ENCODE assay signal across 11 cellular contexts in the genomic region with DNA sequence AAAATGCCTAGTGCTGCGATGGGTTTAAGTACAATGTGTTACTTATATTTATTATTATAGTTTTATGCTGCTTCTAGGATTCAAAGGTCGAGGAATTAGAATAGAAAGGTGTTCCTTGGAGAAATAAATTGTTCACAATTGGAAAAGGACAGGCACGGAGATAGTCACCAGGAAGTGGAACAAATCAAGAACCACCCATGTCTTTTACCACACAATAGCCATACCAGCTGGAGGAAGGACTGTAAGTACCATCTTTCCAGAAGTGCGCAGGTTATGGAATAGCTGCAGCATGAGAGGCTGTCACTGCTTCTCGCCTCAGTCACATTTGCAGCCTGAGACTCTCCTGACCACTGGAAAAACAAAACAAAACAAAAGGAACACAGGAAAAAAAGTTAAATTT. TPM values are rescaled to one million over a fixed set of nuclear protein-coding genes. Genes with fewer than 3 reads are reported as not detected.
DNase-seq lines count a peak whose midpoint lies in the region; ATAC-seq and TF ChIP-seq lines count a peak whose summit lies in the region.
"Had no signal": no experiment of that assay in that cellular context is flagged by ENCODE, and none has a peak within 500 bp of the region (broad histone marks: within the 10 kb centered on the region; RNA-seq: fewer than 3 reads in every experiment).

No MANE protein-coding gene starts in this region.

- intact Hi-C loops in IMR-90 (cut with micrococcal nuclease): loop anchor here (2.0 to 5.0 kb wide), 2 partner anchors 88 to 120 kb away; no protein-coding TSS in a partner anchor

- no peaks in the 10 kb centered on the region for H3K9me2 ChIP-seq in GM23248 (ENCODE audit: insufficient read depth)

- H4K91ac ChIP-seq in IMR-90 (ENCODE audit: insufficient read depth, low read depth, low read length): no peak overlapping the region; the same call in 1 of the 2 replicates

- H3K36me3 ChIP-seq in GM23248 (ENCODE audit: low read depth) (no peaks in the 10 kb centered on the region), IMR-90 (ENCODE audit: control insufficient read depth, insufficient read depth, low read length) (no peaks in the 10 kb centered on the region), brain microvascular endothelial cell (replicated peaks) (no peaks in the 10 kb centered on the region)

- no peak overlapping the region for H3K56ac ChIP-seq in IMR-90 (ENCODE audit: extremely low read depth, insufficient read depth, low read length)

- H3K14ac ChIP-seq in IMR-90 (replicated peaks; ENCODE audit: low read depth, low read length): no peak overlapping the region

- H3K23ac ChIP-seq in IMR-90 (ENCODE audit: low read depth, low read length): no peak overlapping the region

- dilution Hi-C loops in IMR-90 (cut with HindIII; ENCODE audit: low sequenced_read_pairs, unreplicated experiment): no loop called here

- no peaks in the 10 kb centered on the region for H3K79me1 ChIP-seq in IMR-90 (ENCODE audit: low read depth in 1 of 2, low read length in 2 of 2)

- peak overlapping the region; percentile 88; the same call in 1 of the 2 replicates for H2AK5ac ChIP-seq in IMR-90 (ENCODE audit: low read depth, low read length)

- H3F3A ChIP-seq in GM23248 (ENCODE audit: insufficient read depth): peaks cover 14% of the 10 kb centered on the region

- in situ Hi-C loops in GM23248 (cut with MboI) (no loop called here), IMR-90 (cut with MboI; ENCODE audit: low sequenced_read_pairs) (no loop called here), brain microvascular endothelial cell (cut with HindIII; ENCODE audit: low pct_ligation_motif_present, low sequenced_read_pairs) (no loop called here), KBM-7 (cut with MboI; ENCODE audit: low pct_unique_long_range_greater_than_20kb, low sequenced_read_pairs) (no loop called here)

- no peaks in the 10 kb centered on the region for H4K20me1 ChIP-seq in GM23248 (ENCODE audit: insufficient read depth)
- H4K20me1 ChIP-seq in IMR-90 (ENCODE audit: insufficient read depth, low read length): 0 out of 2 replicates have a peak, but pooled peaks cover 3% of the 10 kb centered on the region

- WGBS in GM23248 (ENCODE audit: low coverage in 1 of 2, low lambda C conversion rate in 2 of 2, missing lambda C conversion rate in 2 of 2), 2 experiments: 80 to 82% methylated on average over 5 of the region's 5 CpGs
- no CpG with 5 or more reads among the region's 5 CpGs for WGBS in IMR-90 (ENCODE audit: extremely low coverage in 2 of 2, insufficient read length in 1 of 2), 2 experiments

- no peak for TF ChIP-seq RAD21 in IMR-90 (IDR thresholded peaks at IDR 0.05; ENCODE audit: low read length)

- H2BK20ac ChIP-seq in IMR-90 (ENCODE audit: low read depth, low read length): no peak overlapping the region

- 0 out of 2 replicates have a peak overlapping the region, but pooled peaks have one; percentile 39 for H2BK120ac ChIP-seq in IMR-90 (ENCODE audit: low read depth, low read length)

- 0 out of 2 replicates have a peak overlapping the region, but pooled peaks have one; percentile 19 for H3K9ac ChIP-seq in GM23248
- no peak overlapping the region for H3K9ac ChIP-seq in IMR-90 (ENCODE audit: low read depth, low read length)

- no peak overlapping the region for H3K27ac ChIP-seq in GM23248
- H3K27ac ChIP-seq in IMR-90 (ENCODE audit: insufficient read depth, low read length): no peak overlapping the region
- H3K27ac ChIP-seq in brain microvascular endothelial cell: peak overlapping the region; percentile 36

- peak overlapping the region; percentile 19 for H4K5ac ChIP-seq in IMR-90 (ENCODE audit: low read depth, low read length)

- ATAC-seq in IMR-90 (ENCODE audit: low read depth) (no peak), GM18873 (IDR thresholded peaks at IDR 0.05; ENCODE audit: low FRiP score, unreplicated experiment) (no peak)

- POLR2A ChIA-PET in IMR-90 (lab: Charles Lee; ENCODE audit: unreplicated experiment): no interaction called here

- H3K4ac ChIP-seq in IMR-90 (ENCODE audit: low read depth, low read length): no peak overlapping the region

- H3K4me1 ChIP-seq in GM23248 (ENCODE audit: insufficient read depth): peaks cover 21% of the 10 kb centered on the region
- H3K4me1 ChIP-seq in IMR-90 (ENCODE audit: control insufficient read depth, insufficient read depth, low read length): peaks cover 9% of the 10 kb centered on the region

- no peak overlapping the region for H2AK9ac ChIP-seq in IMR-90 (replicated peaks; ENCODE audit: low read depth, low read length, poor library complexity)

- DNase-seq in GM23248 (no peak), IMR-90 (no peak), brain microvascular endothelial cell (no peak), fibroblast of villous mesenchyme (ENCODE audit: low read depth) (no peak), Ammon's horn (ENCODE audit: low spot score) (no peak), KBM-7 (no peak), amygdala (lab: John Stamatoyannopoulos, UW) (no peak)
- DNase-seq: NCI-H1417 treated with DMSO at 0.1 percent for 48 hours had no signal

- no peaks in the 10 kb centered on the region for H3K27me3 ChIP-seq in GM23248 (replicated peaks; ENCODE audit: insufficient read depth)
- H3K27me3 ChIP-seq in IMR-90 (ENCODE audit: control insufficient read depth, insufficient read depth, low read length): no peaks in the 10 kb centered on the region
- H3K27me3 ChIP-seq in brain microvascular endothelial cell (replicated peaks): no peaks in the 10 kb centered on the region

- CTCF ChIA-PET in IMR-90 (lab: Yijun Ruan, JAX): interaction anchor here (0.6 to 2.0 kb wide), 8 partner anchors 8 to 144 kb away, joined by 3 to 10 read pairs (median 4); no protein-coding TSS in a partner anchor

- TF ChIP-seq CTCF in IMR-90 (conservative IDR thresholded peaks at IDR 0.05; ENCODE audit: low read depth, low read length): no peak
- no peak for TF ChIP-seq CTCF in brain microvascular endothelial cell (IDR thresholded peaks at IDR 0.05; ENCODE audit: low read depth, low read length, missing control alignments)
- peak; percentile 2 for TF ChIP-seq CTCF in fibroblast of villous mesenchyme (IDR thresholded peaks at IDR 0.05; ENCODE audit: insufficient read depth, low read depth, low read length)

- peak overlapping the region; percentile 36; the same call in 1 of the 3 replicates for H2BK15ac ChIP-seq in IMR-90 (ENCODE audit: low read depth, low read length)

- no peak overlapping the region for H2BK5ac ChIP-seq in IMR-90 (ENCODE audit: low read depth, low read length, poor library complexity, severe bottlenecking)

- H3K4me3 ChIP-seq in GM23248 (no peak overlapping the region), IMR-90 (ENCODE audit: insufficient read depth, low read depth, low read length) (no peak overlapping the region), brain microvascular endothelial cell (ENCODE audit: low read depth, low read length) (no peak overlapping the region), fibroblast of villous mesenchyme (ENCODE audit: low read depth, low read length) (no peak overlapping the region)

- H3K9me1 ChIP-seq in IMR-90 (ENCODE audit: insufficient read depth, low read length): no peaks in the 10 kb centered on the region

- H3K18ac ChIP-seq in IMR-90 (ENCODE audit: low read depth, low read length): peak overlapping the region; percentile 50

- no peaks in the 10 kb centered on the region for H3K79me2 ChIP-seq in GM23248 (ENCODE audit: insufficient read depth)

- H2AFZ ChIP-seq in GM23248: no peak overlapping the region
- no peak overlapping the region for H2AFZ ChIP-seq in IMR-90 (replicated peaks; ENCODE audit: low read length, poor library complexity)

- H3K9me3 ChIP-seq in GM23248 (ENCODE audit: low read depth): no peaks in the 10 kb centered on the region
- H3K9me3 ChIP-seq in IMR-90 (ENCODE audit: control insufficient read depth, insufficient read depth, low read length): no peaks in the 10 kb centered on the region

- TF ChIP-seq POLR2A in IMR-90 (IDR thresholded peaks at IDR 0.05; ENCODE audit: low read depth, low read length): no peak

- H3K4me2 ChIP-seq in GM23248 (ENCODE audit: unreplicated experiment): no peak overlapping the region
- H3K4me2 ChIP-seq in IMR-90 (ENCODE audit: low read depth, low read length): no peak overlapping the region

- H4K8ac ChIP-seq in IMR-90 (ENCODE audit: low read depth in 2 of 2, low read length in 2 of 2): peak overlapping the region in 1 of 2 experiments; percentile 23; a peak in 2 of 4 replicates

- BruUV-seq in IMR-90 (replicated peaks; lab: Mats Ljungman, UMichigan): no TSS peak

TF ChIP-seq in IMR-90, 13 proteins besides CTCF, POLR2A, EP300 and RAD21:
- no peak for TF ChIP-seq SMC3 (IDR thresholded peaks at IDR 0.05; ENCODE audit: low read depth, low read length)

RNA-seq across cellular contexts. Expression of a gene that starts 40.5 kb away (rescaled TPM):
- total RNA-seq in GM23248 (2014; rRNA removed; shearing (Covaris generic)): not detected in 2 replicates
- polyA plus RNA-seq in GM23248 (2016; fragmentation: Nextera tagmentation; extraction: Ambion mirVana): not detected in 2 replicates
- not detected in 2 replicates for total RNA-seq in IMR-90 (2012; rRNA removed)
- polyA plus RNA-seq in IMR-90 (2012; rRNA removed): not detected in 2 replicates
- polyA plus RNA-seq in IMR-90 (2012; cell fraction: cytosol; rRNA removed): not detected in 2 replicates
- 0.08 TPM in 1 of 2 replicates, not detected in the other for polyA plus RNA-seq in IMR-90 (2012; cell fraction: nucleus; rRNA removed; ENCODE audit: low replicate concordance)
- not detected in 2 replicates for total RNA-seq in fibroblast of villous mesenchyme
- total RNA-seq: H4, HT-29 had no signal

RNA-seq across cellular contexts. Expression of a gene that starts 40.5 kb away (rescaled TPM):
- 24.0 and 24.8 TPM in 2 replicates for total RNA-seq in GM23248 (2014; rRNA removed; shearing (Covaris generic))
- polyA plus RNA-seq in GM23248 (2016; fragmentation: Nextera tagmentation; extraction: Ambion mirVana) (13.6 and 15.3 TPM in 2 replicates), IMR-90 (2012; rRNA removed) (16.0 and 16.7 TPM in 2 replicates)
- total RNA-seq in IMR-90 (2012; rRNA removed) (28.3 and 33.1 TPM in 2 replicates), fibroblast of villous mesenchyme (36.1 and 44.5 TPM in 2 replicates)
- 5.9 and 12.5 TPM in 2 replicates for polyA plus RNA-seq in IMR-90 (2012; cell fraction: cytosol; rRNA removed)
- polyA plus RNA-seq in IMR-90 (2012; cell fraction: nucleus; rRNA removed; ENCODE audit: low replicate concordance): 40.8 and 46.2 TPM in 2 replicates
